Comparison of ENCODE assay signal across 1 cellular context in the genomic region with DNA sequence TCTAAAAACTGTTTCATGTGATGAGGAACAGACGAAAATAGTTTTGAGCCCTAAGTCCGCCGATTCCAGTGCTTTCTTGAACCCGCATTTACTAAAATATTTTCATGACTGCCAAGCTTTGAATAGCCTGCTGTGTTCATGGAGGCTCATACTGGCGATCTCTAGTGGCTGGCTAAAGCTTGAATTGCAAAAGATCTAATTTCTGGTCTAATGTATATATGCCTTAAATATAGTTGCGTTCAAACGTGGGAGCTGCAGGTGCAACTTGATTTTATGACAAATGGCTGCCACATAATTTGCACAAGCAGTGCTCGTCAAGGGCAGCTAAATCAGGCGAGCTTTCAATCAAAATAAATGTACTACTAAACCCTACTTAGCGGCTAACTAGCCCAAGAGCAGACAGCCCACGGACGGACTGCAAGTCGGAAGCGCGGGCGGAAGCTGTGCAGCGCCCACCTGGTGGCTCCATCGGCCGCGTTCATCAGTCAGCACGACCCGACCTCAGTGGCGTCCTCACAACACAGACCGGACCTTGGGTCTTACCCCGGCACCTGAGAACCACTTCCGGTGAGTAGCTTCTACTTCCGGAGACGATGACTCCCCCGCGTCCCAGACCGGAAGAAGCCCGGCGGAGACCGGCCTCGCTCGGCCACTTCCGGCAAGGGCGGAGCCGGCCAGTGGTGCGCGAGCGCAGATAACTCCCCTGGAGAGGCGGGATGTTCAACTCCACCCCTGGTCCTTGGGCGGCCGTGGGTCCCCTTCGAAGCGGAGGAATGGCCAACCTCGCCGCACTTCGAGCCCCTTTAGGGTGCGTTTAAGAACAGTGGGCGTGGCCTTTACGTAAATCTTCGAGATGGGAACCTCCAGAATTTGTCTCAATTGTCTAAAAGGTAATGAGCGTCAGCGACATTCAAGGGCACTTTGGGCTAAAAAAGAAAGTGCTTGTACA.
TF ChIP-seq lines count a peak whose summit lies in the region.

No MANE protein-coding gene starts in this region.

TF ChIP-seq in K562, 482 proteins besides CTCF, POLR2A, EP300 and RAD21 (continued from another document and continues in another):
- TF ChIP-seq, protein P1, sequence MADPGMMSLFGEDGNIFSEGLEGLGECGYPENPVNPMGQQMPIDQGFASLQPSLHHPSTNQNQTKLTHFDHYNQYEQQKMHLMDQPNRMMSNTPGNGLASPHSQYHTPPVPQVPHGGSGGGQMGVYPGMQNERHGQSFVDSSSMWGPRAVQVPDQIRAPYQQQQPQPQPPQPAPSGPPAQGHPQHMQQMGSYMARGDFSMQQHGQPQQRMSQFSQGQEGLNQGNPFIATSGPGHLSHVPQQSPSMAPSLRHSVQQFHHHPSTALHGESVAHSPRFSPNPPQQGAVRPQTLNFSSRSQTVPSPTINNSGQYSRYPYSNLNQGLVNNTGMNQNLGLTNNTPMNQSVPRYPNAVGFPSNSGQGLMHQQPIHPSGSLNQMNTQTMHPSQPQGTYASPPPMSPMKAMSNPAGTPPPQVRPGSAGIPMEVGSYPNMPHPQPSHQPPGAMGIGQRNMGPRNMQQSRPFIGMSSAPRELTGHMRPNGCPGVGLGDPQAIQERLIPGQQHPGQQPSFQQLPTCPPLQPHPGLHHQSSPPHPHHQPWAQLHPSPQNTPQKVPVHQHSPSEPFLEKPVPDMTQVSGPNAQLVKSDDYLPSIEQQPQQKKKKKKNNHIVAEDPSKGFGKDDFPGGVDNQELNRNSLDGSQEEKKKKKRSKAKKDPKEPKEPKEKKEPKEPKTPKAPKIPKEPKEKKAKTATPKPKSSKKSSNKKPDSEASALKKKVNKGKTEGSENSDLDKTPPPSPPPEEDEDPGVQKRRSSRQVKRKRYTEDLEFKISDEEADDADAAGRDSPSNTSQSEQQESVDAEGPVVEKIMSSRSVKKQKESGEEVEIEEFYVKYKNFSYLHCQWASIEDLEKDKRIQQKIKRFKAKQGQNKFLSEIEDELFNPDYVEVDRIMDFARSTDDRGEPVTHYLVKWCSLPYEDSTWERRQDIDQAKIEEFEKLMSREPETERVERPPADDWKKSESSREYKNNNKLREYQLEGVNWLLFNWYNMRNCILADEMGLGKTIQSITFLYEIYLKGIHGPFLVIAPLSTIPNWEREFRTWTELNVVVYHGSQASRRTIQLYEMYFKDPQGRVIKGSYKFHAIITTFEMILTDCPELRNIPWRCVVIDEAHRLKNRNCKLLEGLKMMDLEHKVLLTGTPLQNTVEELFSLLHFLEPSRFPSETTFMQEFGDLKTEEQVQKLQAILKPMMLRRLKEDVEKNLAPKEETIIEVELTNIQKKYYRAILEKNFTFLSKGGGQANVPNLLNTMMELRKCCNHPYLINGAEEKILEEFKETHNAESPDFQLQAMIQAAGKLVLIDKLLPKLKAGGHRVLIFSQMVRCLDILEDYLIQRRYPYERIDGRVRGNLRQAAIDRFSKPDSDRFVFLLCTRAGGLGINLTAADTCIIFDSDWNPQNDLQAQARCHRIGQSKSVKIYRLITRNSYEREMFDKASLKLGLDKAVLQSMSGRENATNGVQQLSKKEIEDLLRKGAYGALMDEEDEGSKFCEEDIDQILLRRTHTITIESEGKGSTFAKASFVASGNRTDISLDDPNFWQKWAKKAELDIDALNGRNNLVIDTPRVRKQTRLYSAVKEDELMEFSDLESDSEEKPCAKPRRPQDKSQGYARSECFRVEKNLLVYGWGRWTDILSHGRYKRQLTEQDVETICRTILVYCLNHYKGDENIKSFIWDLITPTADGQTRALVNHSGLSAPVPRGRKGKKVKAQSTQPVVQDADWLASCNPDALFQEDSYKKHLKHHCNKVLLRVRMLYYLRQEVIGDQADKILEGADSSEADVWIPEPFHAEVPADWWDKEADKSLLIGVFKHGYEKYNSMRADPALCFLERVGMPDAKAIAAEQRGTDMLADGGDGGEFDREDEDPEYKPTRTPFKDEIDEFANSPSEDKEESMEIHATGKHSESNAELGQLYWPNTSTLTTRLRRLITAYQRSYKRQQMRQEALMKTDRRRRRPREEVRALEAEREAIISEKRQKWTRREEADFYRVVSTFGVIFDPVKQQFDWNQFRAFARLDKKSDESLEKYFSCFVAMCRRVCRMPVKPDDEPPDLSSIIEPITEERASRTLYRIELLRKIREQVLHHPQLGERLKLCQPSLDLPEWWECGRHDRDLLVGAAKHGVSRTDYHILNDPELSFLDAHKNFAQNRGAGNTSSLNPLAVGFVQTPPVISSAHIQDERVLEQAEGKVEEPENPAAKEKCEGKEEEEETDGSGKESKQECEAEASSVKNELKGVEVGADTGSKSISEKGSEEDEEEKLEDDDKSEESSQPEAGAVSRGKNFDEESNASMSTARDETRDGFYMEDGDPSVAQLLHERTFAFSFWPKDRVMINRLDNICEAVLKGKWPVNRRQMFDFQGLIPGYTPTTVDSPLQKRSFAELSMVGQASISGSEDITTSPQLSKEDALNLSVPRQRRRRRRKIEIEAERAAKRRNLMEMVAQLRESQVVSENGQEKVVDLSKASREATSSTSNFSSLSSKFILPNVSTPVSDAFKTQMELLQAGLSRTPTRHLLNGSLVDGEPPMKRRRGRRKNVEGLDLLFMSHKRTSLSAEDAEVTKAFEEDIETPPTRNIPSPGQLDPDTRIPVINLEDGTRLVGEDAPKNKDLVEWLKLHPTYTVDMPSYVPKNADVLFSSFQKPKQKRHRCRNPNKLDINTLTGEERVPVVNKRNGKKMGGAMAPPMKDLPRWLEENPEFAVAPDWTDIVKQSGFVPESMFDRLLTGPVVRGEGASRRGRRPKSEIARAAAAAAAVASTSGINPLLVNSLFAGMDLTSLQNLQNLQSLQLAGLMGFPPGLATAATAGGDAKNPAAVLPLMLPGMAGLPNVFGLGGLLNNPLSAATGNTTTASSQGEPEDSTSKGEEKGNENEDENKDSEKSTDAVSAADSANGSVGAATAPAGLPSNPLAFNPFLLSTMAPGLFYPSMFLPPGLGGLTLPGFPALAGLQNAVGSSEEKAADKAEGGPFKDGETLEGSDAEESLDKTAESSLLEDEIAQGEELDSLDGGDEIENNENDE (IDR thresholded peaks at IDR 0.05; ENCODE audit: low read depth, low read length): no peak
- TF ChIP-seq, protein P2, sequence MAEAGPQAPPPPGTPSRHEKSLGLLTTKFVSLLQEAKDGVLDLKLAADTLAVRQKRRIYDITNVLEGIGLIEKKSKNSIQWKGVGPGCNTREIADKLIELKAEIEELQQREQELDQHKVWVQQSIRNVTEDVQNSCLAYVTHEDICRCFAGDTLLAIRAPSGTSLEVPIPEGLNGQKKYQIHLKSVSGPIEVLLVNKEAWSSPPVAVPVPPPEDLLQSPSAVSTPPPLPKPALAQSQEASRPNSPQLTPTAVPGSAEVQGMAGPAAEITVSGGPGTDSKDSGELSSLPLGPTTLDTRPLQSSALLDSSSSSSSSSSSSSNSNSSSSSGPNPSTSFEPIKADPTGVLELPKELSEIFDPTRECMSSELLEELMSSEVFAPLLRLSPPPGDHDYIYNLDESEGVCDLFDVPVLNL (CRISPR knock-in tag; IDR thresholded peaks at IDR 0.05; ENCODE audit: low read depth): peak; percentile 73; the same call in 1 of the 2 replicates
- TF ChIP-seq CREM (IDR thresholded peaks at IDR 0.05; ENCODE audit: low read depth) (peak; percentile 84), SETDB1 (IDR thresholded peaks at IDR 0.05; ENCODE audit: low read length) (no peak), TFAM (CRISPR knock-in tag; conservative IDR thresholded peaks at IDR 0.05) (no peak), SP2 (IDR thresholded peaks at IDR 0.05; ENCODE audit: extremely low read depth, low read depth, low read length, poor library complexity, severe bottlenecking) (no peak), YBX1 (IDR thresholded peaks at IDR 0.05) (no peak), STAG1 (CRISPR knock-in tag; IDR thresholded peaks at IDR 0.05; ENCODE audit: borderline replicate concordance) (no peak), MBD2 (IDR thresholded peaks at IDR 0.05; ENCODE audit: borderline replicate concordance, low read depth) (peak; percentile 57), TCF7L2 (IDR thresholded peaks at IDR 0.05; ENCODE audit: low read depth, low read length) (no peak), ZNF124 (CRISPR knock-in tag; IDR thresholded peaks at IDR 0.05) (no peak), ETV1 (tag; conservative IDR thresholded peaks at IDR 0.05; ENCODE audit: low read depth) (peak; percentile 100), ATF1 (CRISPR knock-in tag; IDR thresholded peaks at IDR 0.05) (no peak), ATF1 (tag; IDR thresholded peaks at IDR 0.05) (peak; percentile 77), ZNF217 (CRISPR knock-in tag; IDR thresholded peaks at IDR 0.05) (no peak), HNRNPK (IDR thresholded peaks at IDR 0.05; ENCODE audit: low read depth, low read length, poor library complexity, severe bottlenecking) (no peak), SMC3 (conservative IDR thresholded peaks at IDR 0.05; ENCODE audit: insufficient read depth, low read depth, low read length) (no peak)
- TF ChIP-seq, protein P3, sequence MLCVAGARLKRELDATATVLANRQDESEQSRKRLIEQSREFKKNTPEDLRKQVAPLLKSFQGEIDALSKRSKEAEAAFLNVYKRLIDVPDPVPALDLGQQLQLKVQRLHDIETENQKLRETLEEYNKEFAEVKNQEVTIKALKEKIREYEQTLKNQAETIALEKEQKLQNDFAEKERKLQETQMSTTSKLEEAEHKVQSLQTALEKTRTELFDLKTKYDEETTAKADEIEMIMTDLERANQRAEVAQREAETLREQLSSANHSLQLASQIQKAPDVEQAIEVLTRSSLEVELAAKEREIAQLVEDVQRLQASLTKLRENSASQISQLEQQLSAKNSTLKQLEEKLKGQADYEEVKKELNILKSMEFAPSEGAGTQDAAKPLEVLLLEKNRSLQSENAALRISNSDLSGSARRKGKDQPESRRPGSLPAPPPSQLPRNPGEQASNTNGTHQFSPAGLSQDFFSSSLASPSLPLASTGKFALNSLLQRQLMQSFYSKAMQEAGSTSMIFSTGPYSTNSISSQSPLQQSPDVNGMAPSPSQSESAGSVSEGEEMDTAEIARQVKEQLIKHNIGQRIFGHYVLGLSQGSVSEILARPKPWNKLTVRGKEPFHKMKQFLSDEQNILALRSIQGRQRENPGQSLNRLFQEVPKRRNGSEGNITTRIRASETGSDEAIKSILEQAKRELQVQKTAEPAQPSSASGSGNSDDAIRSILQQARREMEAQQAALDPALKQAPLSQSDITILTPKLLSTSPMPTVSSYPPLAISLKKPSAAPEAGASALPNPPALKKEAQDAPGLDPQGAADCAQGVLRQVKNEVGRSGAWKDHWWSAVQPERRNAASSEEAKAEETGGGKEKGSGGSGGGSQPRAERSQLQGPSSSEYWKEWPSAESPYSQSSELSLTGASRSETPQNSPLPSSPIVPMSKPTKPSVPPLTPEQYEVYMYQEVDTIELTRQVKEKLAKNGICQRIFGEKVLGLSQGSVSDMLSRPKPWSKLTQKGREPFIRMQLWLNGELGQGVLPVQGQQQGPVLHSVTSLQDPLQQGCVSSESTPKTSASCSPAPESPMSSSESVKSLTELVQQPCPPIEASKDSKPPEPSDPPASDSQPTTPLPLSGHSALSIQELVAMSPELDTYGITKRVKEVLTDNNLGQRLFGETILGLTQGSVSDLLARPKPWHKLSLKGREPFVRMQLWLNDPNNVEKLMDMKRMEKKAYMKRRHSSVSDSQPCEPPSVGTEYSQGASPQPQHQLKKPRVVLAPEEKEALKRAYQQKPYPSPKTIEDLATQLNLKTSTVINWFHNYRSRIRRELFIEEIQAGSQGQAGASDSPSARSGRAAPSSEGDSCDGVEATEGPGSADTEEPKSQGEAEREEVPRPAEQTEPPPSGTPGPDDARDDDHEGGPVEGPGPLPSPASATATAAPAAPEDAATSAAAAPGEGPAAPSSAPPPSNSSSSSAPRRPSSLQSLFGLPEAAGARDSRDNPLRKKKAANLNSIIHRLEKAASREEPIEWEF (CRISPR knock-in tag; IDR thresholded peaks at IDR 0.05): no peak
- TF ChIP-seq, protein P4, sequence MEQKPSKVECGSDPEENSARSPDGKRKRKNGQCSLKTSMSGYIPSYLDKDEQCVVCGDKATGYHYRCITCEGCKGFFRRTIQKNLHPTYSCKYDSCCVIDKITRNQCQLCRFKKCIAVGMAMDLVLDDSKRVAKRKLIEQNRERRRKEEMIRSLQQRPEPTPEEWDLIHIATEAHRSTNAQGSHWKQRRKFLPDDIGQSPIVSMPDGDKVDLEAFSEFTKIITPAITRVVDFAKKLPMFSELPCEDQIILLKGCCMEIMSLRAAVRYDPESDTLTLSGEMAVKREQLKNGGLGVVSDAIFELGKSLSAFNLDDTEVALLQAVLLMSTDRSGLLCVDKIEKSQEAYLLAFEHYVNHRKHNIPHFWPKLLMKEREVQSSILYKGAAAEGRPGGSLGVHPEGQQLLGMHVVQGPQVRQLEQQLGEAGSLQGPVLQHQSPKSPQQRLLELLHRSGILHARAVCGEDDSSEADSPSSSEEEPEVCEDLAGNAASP (IDR thresholded peaks at IDR 0.05): no peak
- TF ChIP-seq, protein P5, sequence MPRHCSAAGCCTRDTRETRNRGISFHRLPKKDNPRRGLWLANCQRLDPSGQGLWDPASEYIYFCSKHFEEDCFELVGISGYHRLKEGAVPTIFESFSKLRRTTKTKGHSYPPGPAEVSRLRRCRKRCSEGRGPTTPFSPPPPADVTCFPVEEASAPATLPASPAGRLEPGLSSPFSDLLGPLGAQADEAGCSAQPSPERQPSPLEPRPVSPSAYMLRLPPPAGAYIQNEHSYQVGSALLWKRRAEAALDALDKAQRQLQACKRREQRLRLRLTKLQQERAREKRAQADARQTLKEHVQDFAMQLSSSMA (CRISPR knock-in tag; IDR thresholded peaks at IDR 0.05): peak; percentile 90; the same call in 1 of the 2 replicates
- TF ChIP-seq, protein P6, sequence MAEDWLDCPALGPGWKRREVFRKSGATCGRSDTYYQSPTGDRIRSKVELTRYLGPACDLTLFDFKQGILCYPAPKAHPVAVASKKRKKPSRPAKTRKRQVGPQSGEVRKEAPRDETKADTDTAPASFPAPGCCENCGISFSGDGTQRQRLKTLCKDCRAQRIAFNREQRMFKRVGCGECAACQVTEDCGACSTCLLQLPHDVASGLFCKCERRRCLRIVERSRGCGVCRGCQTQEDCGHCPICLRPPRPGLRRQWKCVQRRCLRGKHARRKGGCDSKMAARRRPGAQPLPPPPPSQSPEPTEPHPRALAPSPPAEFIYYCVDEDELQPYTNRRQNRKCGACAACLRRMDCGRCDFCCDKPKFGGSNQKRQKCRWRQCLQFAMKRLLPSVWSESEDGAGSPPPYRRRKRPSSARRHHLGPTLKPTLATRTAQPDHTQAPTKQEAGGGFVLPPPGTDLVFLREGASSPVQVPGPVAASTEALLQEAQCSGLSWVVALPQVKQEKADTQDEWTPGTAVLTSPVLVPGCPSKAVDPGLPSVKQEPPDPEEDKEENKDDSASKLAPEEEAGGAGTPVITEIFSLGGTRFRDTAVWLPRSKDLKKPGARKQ (CRISPR knock-in tag; IDR thresholded peaks at IDR 0.05): no peak
- TF ChIP-seq, protein P7, sequence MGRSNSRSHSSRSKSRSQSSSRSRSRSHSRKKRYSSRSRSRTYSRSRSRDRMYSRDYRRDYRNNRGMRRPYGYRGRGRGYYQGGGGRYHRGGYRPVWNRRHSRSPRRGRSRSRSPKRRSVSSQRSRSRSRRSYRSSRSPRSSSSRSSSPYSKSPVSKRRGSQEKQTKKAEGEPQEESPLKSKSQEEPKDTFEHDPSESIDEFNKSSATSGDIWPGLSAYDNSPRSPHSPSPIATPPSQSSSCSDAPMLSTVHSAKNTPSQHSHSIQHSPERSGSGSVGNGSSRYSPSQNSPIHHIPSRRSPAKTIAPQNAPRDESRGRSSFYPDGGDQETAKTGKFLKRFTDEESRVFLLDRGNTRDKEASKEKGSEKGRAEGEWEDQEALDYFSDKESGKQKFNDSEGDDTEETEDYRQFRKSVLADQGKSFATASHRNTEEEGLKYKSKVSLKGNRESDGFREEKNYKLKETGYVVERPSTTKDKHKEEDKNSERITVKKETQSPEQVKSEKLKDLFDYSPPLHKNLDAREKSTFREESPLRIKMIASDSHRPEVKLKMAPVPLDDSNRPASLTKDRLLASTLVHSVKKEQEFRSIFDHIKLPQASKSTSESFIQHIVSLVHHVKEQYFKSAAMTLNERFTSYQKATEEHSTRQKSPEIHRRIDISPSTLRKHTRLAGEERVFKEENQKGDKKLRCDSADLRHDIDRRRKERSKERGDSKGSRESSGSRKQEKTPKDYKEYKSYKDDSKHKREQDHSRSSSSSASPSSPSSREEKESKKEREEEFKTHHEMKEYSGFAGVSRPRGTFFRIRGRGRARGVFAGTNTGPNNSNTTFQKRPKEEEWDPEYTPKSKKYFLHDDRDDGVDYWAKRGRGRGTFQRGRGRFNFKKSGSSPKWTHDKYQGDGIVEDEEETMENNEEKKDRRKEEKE (IDR thresholded peaks at IDR 0.05; ENCODE audit: borderline replicate concordance in 1 of 2, control insufficient read depth in 1 of 2, low read depth in 2 of 2, low read length in 1 of 2): peak; percentile 4 to 92; a peak in 3 of 4 replicates
